ENCODE assay signal across 14 cellular contexts in genomic region chr4:39544580-39545315, GRCh38. TPM values are rescaled to one million over a fixed set of nuclear protein-coding genes. Genes with fewer than 3 reads are reported as not detected.
DNase-seq lines count a peak whose midpoint lies in the region; ATAC-seq and TF ChIP-seq lines count a peak whose summit lies in the region.
"Had no signal": no experiment of that assay in that cellular context is flagged by ENCODE, and none has a peak within 500 bp of the region (broad histone marks: within the 10 kb centered on the region; RNA-seq: fewer than 3 reads in every experiment).

No MANE protein-coding gene starts in this region.

- H3K36me3 Mint-ChIP-seq in osteocyte (ENCODE audit: unreplicated experiment): peaks cover 15% of the 10 kb centered on the region
- no peaks in the 10 kb centered on the region for H3K36me3 Mint-ChIP-seq in activated T-helper 2 cell treated with anti-CD3 and anti-CD28 coated beads, Interferon-gamma antibody, Interleukin-2, Interleukin-4, amounts not matched to agents 10 μg/mL and 5 μg/mL and 100 μg/mL, durations not matched to agents 14 hours and 24 hours and 36 hours (ENCODE audit: low read depth)
- H3K36me3 Mint-ChIP-seq: activated CD8-positive, alpha-beta memory T cell treated with anti-CD3 and anti-CD28 coated beads, Interleukin-2, amount 10 ng/mL, durations not matched to agents 7 days and 5 days had no signal

- H3K9me2 ChIP-seq in Karpas-422 (replicated peaks; ENCODE audit: insufficient read depth, low read length): no peaks in the 10 kb centered on the region

- no peak overlapping the region for H2AFZ ChIP-seq in Karpas-422 (ENCODE audit: low read length)

- H3K27me3 Mint-ChIP-seq in osteocyte (ENCODE audit: unreplicated experiment): no peaks in the 10 kb centered on the region
- H3K27me3 Mint-ChIP-seq in activated T-helper 2 cell treated with anti-CD3 and anti-CD28 coated beads, Interferon-gamma antibody, Interleukin-2, Interleukin-4, amounts not matched to agents 10 μg/mL and 5 μg/mL and 100 μg/mL, durations not matched to agents 14 hours and 24 hours and 36 hours (ENCODE audit: low read depth): peaks cover 6% of the 10 kb centered on the region
- H3K27me3 Mint-ChIP-seq: activated CD8-positive, alpha-beta memory T cell treated with anti-CD3 and anti-CD28 coated beads, Interleukin-2, amount 10 ng/mL, durations not matched to agents 7 days and 5 days had no signal

- peak overlapping the region; percentile 10 for H3K27ac Mint-ChIP-seq in osteocyte (ENCODE audit: unreplicated experiment)
- H3K27ac Mint-ChIP-seq in activated T-helper 2 cell treated with anti-CD3 and anti-CD28 coated beads, Interferon-gamma antibody, Interleukin-2, Interleukin-4, amounts not matched to agents 10 μg/mL and 5 μg/mL and 100 μg/mL, durations not matched to agents 14 hours and 24 hours and 36 hours: no peak overlapping the region
- H3K27ac Mint-ChIP-seq: activated CD8-positive, alpha-beta memory T cell treated with anti-CD3 and anti-CD28 coated beads, Interleukin-2, amount 10 ng/mL, durations not matched to agents 7 days and 5 days; activated naive CD4-positive, alpha-beta T cell treated with anti-CD3 and anti-CD28 coated beads for 36 hours had no signal

- peak overlapping the region; percentile 6 for H3K27ac ChIP-seq in angular gyrus (ENCODE audit: low read depth, low read length)
- H3K27ac ChIP-seq in Karpas-422 (ENCODE audit: low read length): no peak overlapping the region
- H3K27ac ChIP-seq: BLaER1 treated with 17β-estradiol and CSF1 and Interleukin-3, amounts not matched to agents 10 nM and 100 nM; SJCRH30 had no signal

- H3K4me2 ChIP-seq in Karpas-422 (ENCODE audit: low read depth, low read length, poor library complexity, severe bottlenecking): no peak overlapping the region
- H3K4me2 ChIP-seq: BLaER1 treated with 17β-estradiol and CSF1 and Interleukin-3, amounts not matched to agents 10 nM and 100 nM had no signal

- no peak overlapping the region for H3K4me3 ChIP-seq in Karpas-422 (ENCODE audit: low read length)
- H3K4me3 ChIP-seq: BLaER1 treated with 17β-estradiol and CSF1 and Interleukin-3, amounts not matched to agents 10 nM and 100 nM; SJCRH30 had no signal

- peaks cover 27% of the 10 kb centered on the region for H3K4me1 Mint-ChIP-seq in osteocyte (ENCODE audit: unreplicated experiment)
- H3K4me1 Mint-ChIP-seq in activated T-helper 2 cell treated with anti-CD3 and anti-CD28 coated beads, Interferon-gamma antibody, Interleukin-2, Interleukin-4, amounts not matched to agents 10 μg/mL and 5 μg/mL and 100 μg/mL, durations not matched to agents 14 hours and 24 hours and 36 hours (ENCODE audit: low read depth): peaks cover 2% of the 10 kb centered on the region
- H3K4me1 Mint-ChIP-seq: activated CD8-positive, alpha-beta memory T cell treated with anti-CD3 and anti-CD28 coated beads, Interleukin-2, amount 10 ng/mL, durations not matched to agents 7 days and 5 days had no signal

- intact Hi-C loops in activated T-helper 2 cell treated with anti-CD3 and anti-CD28 coated beads, Interferon-gamma antibody, Interleukin-2, Interleukin-4, amounts not matched to agents 10 μg/mL and 5 μg/mL and 100 μg/mL, durations not matched to agents 14 hours and 24 hours and 36 hours (cut with micrococcal nuclease): no loop called here

- H3K36me3 ChIP-seq in Karpas-422 (ENCODE audit: insufficient read depth, low read length): peaks cover 17% of the 10 kb centered on the region; the same call in 1 of the 2 replicates
- H3K36me3 ChIP-seq: SJCRH30 had no signal

- no peaks in the 10 kb centered on the region for H3K79me2 ChIP-seq in Karpas-422 (ENCODE audit: low read length)

- H3K4me3 Mint-ChIP-seq in osteocyte (ENCODE audit: unreplicated experiment): no peak overlapping the region
- no peak overlapping the region for H3K4me3 Mint-ChIP-seq in activated T-helper 2 cell treated with anti-CD3 and anti-CD28 coated beads, Interferon-gamma antibody, Interleukin-2, Interleukin-4, amounts not matched to agents 10 μg/mL and 5 μg/mL and 100 μg/mL, durations not matched to agents 14 hours and 24 hours and 36 hours (ENCODE audit: low read depth)
- H3K4me3 Mint-ChIP-seq: activated CD8-positive, alpha-beta memory T cell treated with anti-CD3 and anti-CD28 coated beads, Interleukin-2, amount 10 ng/mL, durations not matched to agents 7 days and 5 days; activated naive CD4-positive, alpha-beta T cell treated with anti-CD3 and anti-CD28 coated beads for 36 hours had no signal

- no peak for TF ChIP-seq CTCF in osteocyte (IDR thresholded peaks at IDR 0.05)

- H4K20me1 ChIP-seq in Karpas-422 (ENCODE audit: insufficient read depth, low read depth, low read length): no peaks in the 10 kb centered on the region
- H4K20me1 ChIP-seq: BLaER1 treated with 17β-estradiol and CSF1 and Interleukin-3, amounts not matched to agents 10 nM and 100 nM had no signal

- peaks cover 15% of the 10 kb centered on the region for H3K4me1 ChIP-seq in Karpas-422 (ENCODE audit: low read length)

- no peaks in the 10 kb centered on the region for H3K9me3 ChIP-seq in Karpas-422 (ENCODE audit: low read length)

- no peak for ATAC-seq in GM18519 (IDR thresholded peaks at IDR 0.05; ENCODE audit: low FRiP score, unreplicated experiment)
- ATAC-seq: activated CD8-positive, alpha-beta memory T cell treated with anti-CD3 and anti-CD28 coated beads, Interleukin-2, amount 10 ng/mL, durations not matched to agents 7 days and 5 days had no signal

- H3K9me3 Mint-ChIP-seq in osteocyte (ENCODE audit: unreplicated experiment): no peaks in the 10 kb centered on the region
- no peaks in the 10 kb centered on the region for H3K9me3 Mint-ChIP-seq in activated T-helper 2 cell treated with anti-CD3 and anti-CD28 coated beads, Interferon-gamma antibody, Interleukin-2, Interleukin-4, amounts not matched to agents 10 μg/mL and 5 μg/mL and 100 μg/mL, durations not matched to agents 14 hours and 24 hours and 36 hours
- H3K9me3 Mint-ChIP-seq: activated naive CD4-positive, alpha-beta T cell treated with anti-CD3 and anti-CD28 coated beads for 36 hours had no signal

- DNase-seq in EH (ENCODE audit: low read depth): peak; percentile 78
- peak; percentile 93 for DNase-seq in NCI-H146 (lab: John Stamatoyannopoulos, UW)
- no peak for DNase-seq in osteocyte (ENCODE audit: extremely low spot score, unreplicated experiment)
- no peak for DNase-seq in stimulated activated CD4-positive, alpha-beta T cell treated with anti-CD3 and anti-CD28 coated beads, Interleukin-4, amount 100 ng/mL, for 1 hour
- DNase-seq in Karpas-422: no peak
- no peak for DNase-seq in activated T-helper 2 cell treated with anti-CD3 and anti-CD28 coated beads, Interferon-gamma antibody, Interleukin-2, Interleukin-4, amounts not matched to agents 10 μg/mL and 5 μg/mL and 100 μg/mL, durations not matched to agents 14 hours and 24 hours and 36 hours (ENCODE audit: low spot score)
- DNase-seq: activated CD8-positive, alpha-beta memory T cell treated with anti-CD3 and anti-CD28 coated beads, Interleukin-2, amount 10 ng/mL, durations not matched to agents 7 days and 5 days; activated naive CD4-positive, alpha-beta T cell treated with anti-CD3 and anti-CD28 coated beads for 36 hours; NCI-H1092; stimulated activated CD8-positive, alpha-beta memory T cell treated with anti-CD3 and anti-CD28 coated beads, Interleukin-4, amount 100 ng/mL, for 48 hours had no signal

- no peak overlapping the region for H3K9ac ChIP-seq in Karpas-422 (ENCODE audit: low read length)
- H3K9ac ChIP-seq: BLaER1 treated with 17β-estradiol and CSF1 and Interleukin-3, amounts not matched to agents 10 nM and 100 nM had no signal

- H3K27me3 ChIP-seq in Karpas-422 (ENCODE audit: low read length): no peaks in the 10 kb centered on the region
- H3K27me3 ChIP-seq: BLaER1 treated with 17β-estradiol and CSF1 and Interleukin-3, amounts not matched to agents 10 nM and 100 nM; SJCRH30 had no signal

RNA-seq across cellular contexts. Expression of gene UGDH, which starts 17.5 kb away (rescaled TPM):
- 192 and 200 TPM in 2 replicates for total RNA-seq in osteocyte
- 10.3 and 10.9 TPM in 2 replicates for total RNA-seq in Karpas-422 (2014; rRNA removed; shearing (Covaris generic); ENCODE audit: low replicate concordance)
- total RNA-seq in activated T-helper 2 cell treated with anti-CD3 and anti-CD28 coated beads, Interferon-gamma antibody, Interleukin-2, Interleukin-4, amounts not matched to agents 10 μg/mL and 5 μg/mL and 100 μg/mL, durations not matched to agents 14 hours and 24 hours and 36 hours: 34.8 and 40.1 TPM in 2 replicates

Comparison
In these comparisons a context has a peak if more than half of its experiments do, and no peak if none do; other contexts are left out.
1. DNase-seq: peak in EH (single experiment) and NCI-H146 (single experiment); none in osteocyte (single experiment), stimulated activated CD4-positive, alpha-beta T cell treated with anti-CD3 and anti-CD28 coated beads, Interleukin-4, amount 100 ng/mL, for 1 hour (single experiment), Karpas-422 (single experiment) and activated T-helper 2 cell treated with anti-CD3 and anti-CD28 coated beads, Interferon-gamma antibody, Interleukin-2, Interleukin-4, amounts not matched to agents 10 μg/mL and 5 μg/mL and 100 μg/mL, durations not matched to agents 14 hours and 24 hours and 36 hours (single experiment).